In genomic region chr2:212770240-212770639, GRCh38 we compare ENCODE assay signal across 1 cellular context.
TF ChIP-seq lines count a peak whose summit lies in the region.

No MANE protein-coding gene starts in this region.

TF ChIP-seq in H1, 55 proteins besides CTCF, POLR2A, EP300 and RAD21:
- no peak for TF ChIP-seq GTF2F1 (IDR thresholded peaks at IDR 0.05; ENCODE audit: borderline replicate concordance, low read depth, low read length)
- no peak for TF ChIP-seq CBX5 (IDR thresholded peaks at IDR 0.05; ENCODE audit: low read depth, low read length)
- TF ChIP-seq CEBPB (IDR thresholded peaks at IDR 0.05; ENCODE audit: low read depth, low read length): no peak
- TF ChIP-seq PHF8 (conservative IDR thresholded peaks at IDR 0.05; ENCODE audit: low read depth, low read length): no peak
